In genomic region chr11:38598413-38598812, GRCh38 we compare ENCODE assay signal across 19 cellular contexts.
"Had no signal": no experiment of that assay in that cellular context is flagged by ENCODE, and none has a peak within 500 bp of the region (broad histone marks: within the 10 kb centered on the region; RNA-seq: fewer than 3 reads in every experiment).

No MANE protein-coding gene starts in this region.

- H3K27me3 Mint-ChIP-seq: activated B cell treated with CpG ODN at 0.5 μM for 24 hours; activated CD4-positive, alpha-beta T cell treated with anti-CD3 and anti-CD28 coated beads, Interleukin-2, amount 10 ng/mL, durations not matched to agents 24 days and 14 days; activated naive CD4-positive, alpha-beta T cell treated with anti-CD3 and anti-CD28 coated beads, Interleukin-2, amount 50 U/mL, for 24 hours; central memory CD8-positive, alpha-beta T cell; stimulated activated memory B cell treated with anti-CD40 and anti-IgM and Interleukin-4, amounts not matched to agents 10 μg/mL and 1 μg/mL and 100 μg/mL, for 72 hours had no signal

- H3K27me3 ChIP-seq: brain microvascular endothelial cell, tibial artery, uterus had no signal

- H2AFZ ChIP-seq: parathyroid adenoma had no signal

- H3K4me3 Mint-ChIP-seq: activated B cell treated with CpG ODN at 0.5 μM for 24 hours; activated CD4-positive, alpha-beta T cell treated with anti-CD3 and anti-CD28 coated beads, Interleukin-2, amount 10 ng/mL, durations not matched to agents 24 days and 14 days; activated CD8-positive, alpha-beta T cell treated with anti-CD3 and anti-CD28 coated beads, Interleukin-2, amount 10 ng/mL, durations not matched to agents 7 days and 5 days; activated naive CD4-positive, alpha-beta T cell treated with anti-CD3 and anti-CD28 coated beads, Interleukin-2, amount 50 U/mL, for 24 hours; central memory CD8-positive, alpha-beta T cell; mesothelial cell of epicardium; stimulated activated memory B cell treated with anti-CD40 and anti-IgM and Interleukin-4, amounts not matched to agents 10 μg/mL and 1 μg/mL and 100 μg/mL, for 72 hours had no signal

- H3K79me2 ChIP-seq: parathyroid adenoma had no signal

- H3K36me3 Mint-ChIP-seq: activated naive CD4-positive, alpha-beta T cell treated with anti-CD3 and anti-CD28 coated beads, Interleukin-2, amount 50 U/mL, for 24 hours; mesothelial cell of epicardium; stimulated activated memory B cell treated with anti-CD40 and anti-IgM and Interleukin-4, amounts not matched to agents 10 μg/mL and 1 μg/mL and 100 μg/mL, for 72 hours had no signal

- H3K4me1 ChIP-seq: parathyroid adenoma, tibial artery, uterus had no signal

- H3K9me3 ChIP-seq: tibial artery, uterus had no signal

- DNase-seq: activated B cell treated with CpG ODN at 0.5 μM for 24 hours; activated CD4-positive, alpha-beta T cell treated with anti-CD3 and anti-CD28 coated beads, Interleukin-2, amount 10 ng/mL, durations not matched to agents 24 days and 14 days; activated CD8-positive, alpha-beta memory T cell treated with anti-CD3 and anti-CD28 coated beads, Interleukin-2, amount 50 U/mL, for 4 hours; activated CD8-positive, alpha-beta T cell treated with anti-CD3 and anti-CD28 coated beads, Interleukin-2, amount 10 ng/mL, durations not matched to agents 7 days and 5 days; activated effector memory CD4-positive, alpha-beta T cell treated with anti-CD3 and anti-CD28 coated beads, Interleukin-2, amount 50 U/mL, for 16 hours; activated T-cell treated with anti-CD3 and anti-CD28 coated beads, Interleukin-2, amount 50 U/mL, for 48 hours; amniotic stem cell; brain microvascular endothelial cell; effector memory CD4-positive, alpha-beta T cell; kidney; tibial artery; uterus had no signal

- H3K9me3 Mint-ChIP-seq: activated naive CD4-positive, alpha-beta T cell treated with anti-CD3 and anti-CD28 coated beads, Interleukin-2, amount 50 U/mL, for 24 hours; stimulated activated memory B cell treated with anti-CD40 and anti-IgM and Interleukin-4, amounts not matched to agents 10 μg/mL and 1 μg/mL and 100 μg/mL, for 72 hours had no signal

- H3K4me3 ChIP-seq: tibial artery, uterus had no signal

- H3K27ac Mint-ChIP-seq: activated B cell treated with CpG ODN at 0.5 μM for 24 hours; activated CD4-positive, alpha-beta T cell treated with anti-CD3 and anti-CD28 coated beads, Interleukin-2, amount 10 ng/mL, durations not matched to agents 24 days and 14 days; activated CD8-positive, alpha-beta T cell treated with anti-CD3 and anti-CD28 coated beads, Interleukin-2, amount 10 ng/mL, durations not matched to agents 7 days and 5 days; activated naive CD4-positive, alpha-beta T cell treated with anti-CD3 and anti-CD28 coated beads, Interleukin-2, amount 50 U/mL, for 24 hours; mesothelial cell of epicardium; stimulated activated memory B cell treated with anti-CD40 and anti-IgM and Interleukin-4, amounts not matched to agents 10 μg/mL and 1 μg/mL and 100 μg/mL, for 72 hours had no signal

- H3K36me3 ChIP-seq: brain microvascular endothelial cell, tibial artery, uterus had no signal

- H3K9ac ChIP-seq: parathyroid adenoma had no signal

- H3K4me1 Mint-ChIP-seq: activated B cell treated with CpG ODN at 0.5 μM for 24 hours; activated CD4-positive, alpha-beta T cell treated with anti-CD3 and anti-CD28 coated beads, Interleukin-2, amount 10 ng/mL, durations not matched to agents 24 days and 14 days; activated naive CD4-positive, alpha-beta T cell treated with anti-CD3 and anti-CD28 coated beads, Interleukin-2, amount 50 U/mL, for 24 hours; central memory CD8-positive, alpha-beta T cell; mesothelial cell of epicardium; stimulated activated memory B cell treated with anti-CD40 and anti-IgM and Interleukin-4, amounts not matched to agents 10 μg/mL and 1 μg/mL and 100 μg/mL, for 72 hours had no signal

- ATAC-seq: activated CD8-positive, alpha-beta T cell treated with anti-CD3 and anti-CD28 coated beads, Interleukin-2, amount 10 ng/mL, durations not matched to agents 7 days and 5 days; SK-N-SH treated with all-trans-retinoic acid at 6 μM for 48 hours; stimulated activated memory B cell treated with anti-CD40 and anti-IgM and Interleukin-4, amounts not matched to agents 10 μg/mL and 1 μg/mL and 100 μg/mL, for 72 hours had no signal

- H3K27ac ChIP-seq: brain microvascular endothelial cell, epithelial cell of prostate, parathyroid adenoma, tibial artery, uterus had no signal
